In the genomic region with DNA sequence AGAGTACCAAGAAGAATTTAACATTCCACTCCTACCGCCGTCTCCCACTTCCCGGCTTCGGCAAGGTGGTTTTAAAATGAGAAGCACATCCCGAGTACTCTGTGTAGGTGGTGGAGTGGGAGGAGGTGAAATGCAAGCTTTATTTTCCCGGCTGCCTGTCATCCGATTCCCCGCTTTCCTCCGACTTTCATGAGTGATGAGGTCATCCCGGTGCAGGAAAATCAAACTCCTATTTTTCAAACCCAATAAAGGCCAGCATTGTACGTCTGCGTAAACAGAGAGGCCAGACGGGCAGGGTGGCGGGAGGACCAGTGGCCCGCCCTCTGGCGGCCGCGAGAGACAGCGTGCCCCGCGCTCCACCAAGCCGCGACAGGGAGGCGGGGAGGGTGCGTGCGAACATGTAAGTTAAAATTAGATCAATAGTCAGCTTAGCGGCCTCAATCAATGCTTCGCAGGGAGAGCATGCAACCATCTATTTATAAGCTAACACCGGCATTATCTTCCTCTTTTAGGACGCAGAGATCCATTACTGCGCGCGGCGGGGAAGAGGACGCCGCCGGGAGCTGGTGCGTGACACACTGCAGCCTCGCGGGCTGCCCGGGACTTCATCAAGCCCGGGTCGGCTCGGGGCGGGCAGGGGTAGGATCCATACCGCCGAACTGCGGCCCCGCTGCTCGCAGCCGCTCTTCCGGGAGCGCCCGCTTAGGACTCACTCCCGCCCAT, we compare ENCODE assay signal across 1 cellular context.
TF ChIP-seq lines count a peak whose summit lies in the region.

No MANE protein-coding gene starts in this region.

TF ChIP-seq in HepG2, 621 proteins besides CTCF, POLR2A, EP300 and RAD21 (continued from another document and continues in another):
- TF ChIP-seq, protein P1, sequence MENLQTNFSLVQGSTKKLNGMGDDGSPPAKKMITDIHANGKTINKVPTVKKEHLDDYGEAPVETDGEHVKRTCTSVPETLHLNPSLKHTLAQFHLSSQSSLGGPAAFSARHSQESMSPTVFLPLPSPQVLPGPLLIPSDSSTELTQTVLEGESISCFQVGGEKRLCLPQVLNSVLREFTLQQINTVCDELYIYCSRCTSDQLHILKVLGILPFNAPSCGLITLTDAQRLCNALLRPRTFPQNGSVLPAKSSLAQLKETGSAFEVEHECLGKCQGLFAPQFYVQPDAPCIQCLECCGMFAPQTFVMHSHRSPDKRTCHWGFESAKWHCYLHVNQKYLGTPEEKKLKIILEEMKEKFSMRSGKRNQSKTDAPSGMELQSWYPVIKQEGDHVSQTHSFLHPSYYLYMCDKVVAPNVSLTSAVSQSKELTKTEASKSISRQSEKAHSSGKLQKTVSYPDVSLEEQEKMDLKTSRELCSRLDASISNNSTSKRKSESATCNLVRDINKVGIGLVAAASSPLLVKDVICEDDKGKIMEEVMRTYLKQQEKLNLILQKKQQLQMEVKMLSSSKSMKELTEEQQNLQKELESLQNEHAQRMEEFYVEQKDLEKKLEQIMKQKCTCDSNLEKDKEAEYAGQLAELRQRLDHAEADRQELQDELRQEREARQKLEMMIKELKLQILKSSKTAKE (CRISPR knock-in tag; IDR thresholded peaks at IDR 0.05; ENCODE audit: borderline replicate concordance): no peak
- TF ChIP-seq ZNF501 (CRISPR knock-in tag; IDR thresholded peaks at IDR 0.05) (peak; percentile 45; the same call in 1 of the 2 replicates), CREB1 (IDR thresholded peaks at IDR 0.05) (peak; percentile 36; the same call in 1 of the 2 replicates), CREB1 (CRISPR knock-in tag; IDR thresholded peaks at IDR 0.05) (no peak), FOXK1 (CRISPR knock-in tag; IDR thresholded peaks at IDR 0.05; ENCODE audit: borderline replicate concordance, low read depth) (peak; percentile 62; the same call in 1 of the 2 replicates), SP1 (IDR thresholded peaks at IDR 0.05) (no peak), SP1 (CRISPR knock-in tag; IDR thresholded peaks at IDR 0.05) (0 out of 2 replicates have a peak, but pooled peaks have one; percentile 10), ZFP36L1 (CRISPR knock-in tag; IDR thresholded peaks at IDR 0.05) (no peak), XRCC5 (optimal IDR thresholded peaks at IDR 0.05; ENCODE audit: low read length) (peak; percentile 92), ATM (IDR thresholded peaks at IDR 0.05; ENCODE audit: borderline replicate concordance) (no peak), MIXL1 (CRISPR knock-in tag; IDR thresholded peaks at IDR 0.05) (no peak; the same call in 1 of the 2 replicates), ZNF205 (CRISPR knock-in tag; IDR thresholded peaks at IDR 0.05) (no peak), ZNF775 (CRISPR knock-in tag; IDR thresholded peaks at IDR 0.05; ENCODE audit: borderline replicate concordance) (no peak), NCOA2 (CRISPR knock-in tag; IDR thresholded peaks at IDR 0.05) (peak; percentile 31; the same call in 1 of the 2 replicates), KLF13 (CRISPR knock-in tag; IDR thresholded peaks at IDR 0.05) (no peak), MIER3 (CRISPR knock-in tag; IDR thresholded peaks at IDR 0.05; ENCODE audit: borderline replicate concordance) (0 out of 2 replicates have a peak, but pooled peaks have one; percentile 14), MEF2D (CRISPR knock-in tag; IDR thresholded peaks at IDR 0.05) (no peak), FOXM1 (CRISPR knock-in tag; IDR thresholded peaks at IDR 0.05) (no peak), IRF2 (CRISPR knock-in tag; IDR thresholded peaks at IDR 0.05) (peak; percentile 40; the same call in 1 of the 2 replicates), ZNF570 (CRISPR knock-in tag; IDR thresholded peaks at IDR 0.05; ENCODE audit: borderline replicate concordance) (no peak), ZSCAN25 (CRISPR knock-in tag; IDR thresholded peaks at IDR 0.05) (no peak), GFI1 (CRISPR knock-in tag; IDR thresholded peaks at IDR 0.05; ENCODE audit: borderline replicate concordance) (no peak), TBX2 (CRISPR knock-in tag; IDR thresholded peaks at IDR 0.05; ENCODE audit: borderline replicate concordance) (peak; percentile 44; the same call in 1 of the 2 replicates), AHR (CRISPR knock-in tag; IDR thresholded peaks at IDR 0.05) (no peak), KAT2B (IDR thresholded peaks at IDR 0.05; ENCODE audit: borderline replicate concordance, low read depth, low read length) (no peak), TEAD2 (CRISPR knock-in tag; IDR thresholded peaks at IDR 0.05) (no peak), DMAP1 (CRISPR knock-in tag; IDR thresholded peaks at IDR 0.05) (0 out of 2 replicates have a peak, but pooled peaks have one; percentile 45), MTF2 (CRISPR knock-in tag; IDR thresholded peaks at IDR 0.05; ENCODE audit: borderline replicate concordance) (peak; percentile 87; the same call in 1 of the 2 replicates), RXRB (CRISPR knock-in tag; IDR thresholded peaks at IDR 0.05; ENCODE audit: borderline replicate concordance) (no peak), MYC (CRISPR knock-in tag; IDR thresholded peaks at IDR 0.05; ENCODE audit: borderline replicate concordance) (peak; percentile 52; the same call in 1 of the 2 replicates), ZNF550 (CRISPR knock-in tag; IDR thresholded peaks at IDR 0.05; ENCODE audit: borderline replicate concordance) (no peak), ZNF547 (CRISPR knock-in tag; IDR thresholded peaks at IDR 0.05) (0 out of 2 replicates have a peak, but pooled peaks have one; percentile 24), HNRNPLL (IDR thresholded peaks at IDR 0.05; ENCODE audit: low read depth, low read length, poor library complexity, severe bottlenecking) (peak; percentile 82)
- TF ChIP-seq, protein P2, sequence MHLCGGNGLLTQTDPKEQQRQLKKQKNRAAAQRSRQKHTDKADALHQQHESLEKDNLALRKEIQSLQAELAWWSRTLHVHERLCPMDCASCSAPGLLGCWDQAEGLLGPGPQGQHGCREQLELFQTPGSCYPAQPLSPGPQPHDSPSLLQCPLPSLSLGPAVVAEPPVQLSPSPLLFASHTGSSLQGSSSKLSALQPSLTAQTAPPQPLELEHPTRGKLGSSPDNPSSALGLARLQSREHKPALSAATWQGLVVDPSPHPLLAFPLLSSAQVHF (CRISPR knock-in tag; IDR thresholded peaks at IDR 0.05): no peak
- TF ChIP-seq, protein P3, sequence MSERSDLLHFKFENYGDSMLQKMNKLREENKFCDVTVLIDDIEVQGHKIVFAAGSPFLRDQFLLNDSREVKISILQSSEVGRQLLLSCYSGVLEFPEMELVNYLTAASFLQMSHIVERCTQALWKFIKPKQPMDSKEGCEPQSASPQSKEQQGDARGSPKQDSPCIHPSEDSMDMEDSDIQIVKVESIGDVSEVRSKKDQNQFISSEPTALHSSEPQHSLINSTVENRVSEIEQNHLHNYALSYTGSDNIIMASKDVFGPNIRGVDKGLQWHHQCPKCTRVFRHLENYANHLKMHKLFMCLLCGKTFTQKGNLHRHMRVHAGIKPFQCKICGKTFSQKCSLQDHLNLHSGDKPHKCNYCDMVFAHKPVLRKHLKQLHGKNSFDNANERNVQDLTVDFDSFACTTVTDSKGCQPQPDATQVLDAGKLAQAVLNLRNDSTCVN (CRISPR knock-in tag; IDR thresholded peaks at IDR 0.05; ENCODE audit: borderline replicate concordance): no peak
- TF ChIP-seq, protein P4, sequence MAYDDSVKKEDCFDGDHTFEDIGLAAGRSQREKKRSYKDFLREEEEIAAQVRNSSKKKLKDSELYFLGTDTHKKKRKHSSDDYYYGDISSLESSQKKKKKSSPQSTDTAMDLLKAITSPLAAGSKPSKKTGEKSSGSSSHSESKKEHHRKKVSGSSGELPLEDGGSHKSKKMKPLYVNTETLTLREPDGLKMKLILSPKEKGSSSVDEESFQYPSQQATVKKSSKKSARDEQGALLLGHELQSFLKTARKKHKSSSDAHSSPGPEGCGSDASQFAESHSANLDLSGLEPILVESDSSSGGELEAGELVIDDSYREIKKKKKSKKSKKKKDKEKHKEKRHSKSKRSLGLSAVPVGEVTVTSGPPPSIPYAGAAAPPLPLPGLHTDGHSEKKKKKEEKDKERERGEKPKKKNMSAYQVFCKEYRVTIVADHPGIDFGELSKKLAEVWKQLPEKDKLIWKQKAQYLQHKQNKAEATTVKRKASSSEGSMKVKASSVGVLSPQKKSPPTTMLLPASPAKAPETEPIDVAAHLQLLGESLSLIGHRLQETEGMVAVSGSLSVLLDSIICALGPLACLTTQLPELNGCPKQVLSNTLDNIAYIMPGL (CRISPR knock-in tag; IDR thresholded peaks at IDR 0.05; ENCODE audit: borderline replicate concordance in 1 of 2, low read depth in 1 of 2): peak; percentile 67 to 76; a peak in 2 of 4 replicates
- TF ChIP-seq, protein P5, sequence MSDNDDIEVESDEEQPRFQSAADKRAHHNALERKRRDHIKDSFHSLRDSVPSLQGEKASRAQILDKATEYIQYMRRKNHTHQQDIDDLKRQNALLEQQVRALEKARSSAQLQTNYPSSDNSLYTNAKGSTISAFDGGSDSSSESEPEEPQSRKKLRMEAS (IDR thresholded peaks at IDR 0.05): peak; percentile 60
- TF ChIP-seq, protein P6, sequence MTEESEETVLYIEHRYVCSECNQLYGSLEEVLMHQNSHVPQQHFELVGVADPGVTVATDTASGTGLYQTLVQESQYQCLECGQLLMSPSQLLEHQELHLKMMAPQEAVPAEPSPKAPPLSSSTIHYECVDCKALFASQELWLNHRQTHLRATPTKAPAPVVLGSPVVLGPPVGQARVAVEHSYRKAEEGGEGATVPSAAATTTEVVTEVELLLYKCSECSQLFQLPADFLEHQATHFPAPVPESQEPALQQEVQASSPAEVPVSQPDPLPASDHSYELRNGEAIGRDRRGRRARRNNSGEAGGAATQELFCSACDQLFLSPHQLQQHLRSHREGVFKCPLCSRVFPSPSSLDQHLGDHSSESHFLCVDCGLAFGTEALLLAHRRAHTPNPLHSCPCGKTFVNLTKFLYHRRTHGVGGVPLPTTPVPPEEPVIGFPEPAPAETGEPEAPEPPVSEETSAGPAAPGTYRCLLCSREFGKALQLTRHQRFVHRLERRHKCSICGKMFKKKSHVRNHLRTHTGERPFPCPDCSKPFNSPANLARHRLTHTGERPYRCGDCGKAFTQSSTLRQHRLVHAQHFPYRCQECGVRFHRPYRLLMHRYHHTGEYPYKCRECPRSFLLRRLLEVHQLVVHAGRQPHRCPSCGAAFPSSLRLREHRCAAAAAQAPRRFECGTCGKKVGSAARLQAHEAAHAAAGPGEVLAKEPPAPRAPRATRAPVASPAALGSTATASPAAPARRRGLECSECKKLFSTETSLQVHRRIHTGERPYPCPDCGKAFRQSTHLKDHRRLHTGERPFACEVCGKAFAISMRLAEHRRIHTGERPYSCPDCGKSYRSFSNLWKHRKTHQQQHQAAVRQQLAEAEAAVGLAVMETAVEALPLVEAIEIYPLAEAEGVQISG (CRISPR knock-in tag; IDR thresholded peaks at IDR 0.05): peak; percentile 95
- TF ChIP-seq, protein P7, sequence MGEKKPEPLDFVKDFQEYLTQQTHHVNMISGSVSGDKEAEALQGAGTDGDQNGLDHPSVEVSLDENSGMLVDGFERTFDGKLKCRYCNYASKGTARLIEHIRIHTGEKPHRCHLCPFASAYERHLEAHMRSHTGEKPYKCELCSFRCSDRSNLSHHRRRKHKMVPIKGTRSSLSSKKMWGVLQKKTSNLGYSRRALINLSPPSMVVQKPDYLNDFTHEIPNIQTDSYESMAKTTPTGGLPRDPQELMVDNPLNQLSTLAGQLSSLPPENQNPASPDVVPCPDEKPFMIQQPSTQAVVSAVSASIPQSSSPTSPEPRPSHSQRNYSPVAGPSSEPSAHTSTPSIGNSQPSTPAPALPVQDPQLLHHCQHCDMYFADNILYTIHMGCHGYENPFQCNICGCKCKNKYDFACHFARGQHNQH (CRISPR knock-in tag; IDR thresholded peaks at IDR 0.05): peak; percentile 51; the same call in 1 of the 2 replicates
- TF ChIP-seq, protein P8, sequence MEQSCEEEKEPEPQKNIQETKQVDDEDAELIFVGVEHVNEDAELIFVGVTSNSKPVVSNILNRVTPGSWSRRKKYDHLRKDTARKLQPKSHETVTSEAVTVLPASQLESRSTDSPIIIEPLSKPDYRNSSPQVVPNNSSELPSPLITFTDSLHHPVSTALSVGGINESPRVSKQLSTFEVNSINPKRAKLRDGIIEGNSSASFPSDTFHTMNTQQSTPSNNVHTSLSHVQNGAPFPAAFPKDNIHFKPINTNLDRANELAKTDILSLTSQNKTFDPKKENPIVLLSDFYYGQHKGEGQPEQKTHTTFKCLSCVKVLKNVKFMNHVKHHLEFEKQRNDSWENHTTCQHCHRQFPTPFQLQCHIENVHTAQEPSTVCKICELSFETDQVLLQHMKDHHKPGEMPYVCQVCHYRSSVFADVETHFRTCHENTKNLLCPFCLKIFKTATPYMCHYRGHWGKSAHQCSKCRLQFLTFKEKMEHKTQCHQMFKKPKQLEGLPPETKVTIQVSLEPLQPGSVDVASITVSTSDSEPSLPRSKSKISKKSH (CRISPR knock-in tag; IDR thresholded peaks at IDR 0.05; ENCODE audit: borderline replicate concordance): no peak
- TF ChIP-seq, protein P9, sequence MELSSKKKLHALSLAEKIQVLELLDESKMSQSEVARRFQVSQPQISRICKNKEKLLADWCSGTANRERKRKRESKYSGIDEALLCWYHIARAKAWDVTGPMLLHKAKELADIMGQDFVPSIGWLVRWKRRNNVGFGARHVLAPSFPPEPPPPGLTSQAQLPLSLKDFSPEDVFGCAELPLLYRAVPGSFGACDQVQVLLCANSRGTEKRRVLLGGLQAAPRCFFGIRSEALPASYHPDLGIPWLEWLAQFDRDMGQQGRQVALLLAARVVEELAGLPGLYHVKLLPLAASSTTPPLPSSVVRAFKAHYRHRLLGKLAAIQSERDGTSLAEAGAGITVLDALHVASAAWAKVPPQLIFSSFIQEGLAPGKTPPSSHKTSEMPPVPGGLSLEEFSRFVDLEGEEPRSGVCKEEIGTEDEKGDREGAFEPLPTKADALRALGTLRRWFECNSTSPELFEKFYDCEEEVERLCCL (CRISPR knock-in tag; IDR thresholded peaks at IDR 0.05; ENCODE audit: borderline replicate concordance): no peak
- TF ChIP-seq, protein P10, sequence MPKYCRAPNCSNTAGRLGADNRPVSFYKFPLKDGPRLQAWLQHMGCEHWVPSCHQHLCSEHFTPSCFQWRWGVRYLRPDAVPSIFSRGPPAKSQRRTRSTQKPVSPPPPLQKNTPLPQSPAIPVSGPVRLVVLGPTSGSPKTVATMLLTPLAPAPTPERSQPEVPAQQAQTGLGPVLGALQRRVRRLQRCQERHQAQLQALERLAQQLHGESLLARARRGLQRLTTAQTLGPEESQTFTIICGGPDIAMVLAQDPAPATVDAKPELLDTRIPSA (CRISPR knock-in tag; IDR thresholded peaks at IDR 0.05; ENCODE audit: borderline replicate concordance): no peak
- TF ChIP-seq, protein P11, sequence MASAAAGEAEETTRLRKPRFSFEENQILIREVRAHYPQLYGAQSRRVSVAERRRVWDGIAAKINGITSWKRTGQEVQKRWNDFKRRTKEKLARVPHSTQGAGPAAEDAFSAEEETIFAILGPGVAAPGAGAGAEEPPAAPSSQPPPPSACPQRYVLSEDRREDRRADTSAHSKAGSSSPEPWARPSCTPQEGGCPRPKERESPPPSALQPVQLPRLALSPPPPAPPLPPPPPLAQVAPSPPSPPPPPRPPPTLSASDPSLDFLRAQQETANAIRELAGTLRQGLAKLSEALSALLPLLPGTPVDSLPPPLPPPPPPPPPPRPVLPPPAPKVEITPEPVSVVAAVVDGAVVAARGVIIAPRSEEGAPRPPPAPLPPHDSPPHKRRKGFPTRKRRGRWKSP (CRISPR knock-in tag; IDR thresholded peaks at IDR 0.05): peak; percentile 49; the same call in 1 of the 2 replicates
